18 cellular contexts compared by ENCODE assay signal in genomic region chr7:8285155-8285554, GRCh38. TPM values are rescaled to one million over a fixed set of nuclear protein-coding genes. Genes with fewer than 3 reads are reported as not detected.
DNase-seq lines count a peak whose midpoint lies in the region; ATAC-seq, FAIRE-seq and TF ChIP-seq lines count a peak whose summit lies in the region.
"Had no signal": no experiment of that assay in that cellular context is flagged by ENCODE, and none has a peak within 500 bp of the region (broad histone marks: within the 10 kb centered on the region; RNA-seq: fewer than 3 reads in every experiment).

No MANE protein-coding gene starts in this region.

- H3K27me3 ChIP-seq in heart left ventricle (no peaks in the 10 kb centered on the region), bronchial epithelial cell (ENCODE audit: control insufficient read depth, insufficient read depth, low read length) (no peaks in the 10 kb centered on the region)

- peak overlapping the region; percentile 1 to 90 (median 82) for H3K27ac ChIP-seq in heart left ventricle
- H3K27ac ChIP-seq: HL-60 had no signal

- H3K9me3 ChIP-seq in heart left ventricle = no peaks in the 10 kb centered on the region

- no peak for TF ChIP-seq POLR2A in heart left ventricle (IDR thresholded peaks at IDR 0.05)

- H3K4me3 ChIP-seq in heart left ventricle (no peak overlapping the region), bronchial epithelial cell (ENCODE audit: low read depth, low read length) (no peak overlapping the region)
- H3K4me3 ChIP-seq: GM23338 had no signal

- ATAC-seq in heart left ventricle = no peak
- ATAC-seq: GM23338 had no signal

- FAIRE-seq in bronchial epithelial cell (lab: Jason Lieb, UNC) = no peak
- FAIRE-seq in urothelium cell line (lab: Jason Lieb, UNC) = peak; percentile 87
- FAIRE-seq: A204.1, D721Med, GM12892 had no signal

- H3K36me3 ChIP-seq in heart left ventricle = no peaks in the 10 kb centered on the region
- no peaks in the 10 kb centered on the region for H3K36me3 ChIP-seq in bronchial epithelial cell (ENCODE audit: control insufficient read depth, insufficient read depth, low read length)

- peaks cover 0 to 33% (median 8%) of the 10 kb centered on the region in 12 donors for H3K4me1 ChIP-seq in heart left ventricle

- TF ChIP-seq CTCF in heart left ventricle (IDR thresholded peaks at IDR 0.05) (no peak), bronchial epithelial cell (IDR thresholded peaks at IDR 0.05; ENCODE audit: insufficient read depth, low read length, severe bottlenecking) (no peak)

- DNase-seq in heart left ventricle (no peak), cardiac septum (ENCODE audit: low spot score) (no peak), COR-L47 (lab: John Stamatoyannopoulos, UW) (peak; percentile 12), bronchial epithelial cell (ENCODE audit: low read depth) (peak; percentile 31), urothelium cell line (ENCODE audit: low spot score) (no peak), mucosa of gallbladder (ENCODE audit: low spot score) (no peak)
- DNase-seq in activated T-cell treated with anti-CD3 and anti-CD28 coated beads, Interleukin-2, amount 50 U/mL, for 1 hour = no peak
- DNase-seq: C1 segment of cervical spinal cord; CD4-positive, alpha-beta memory T cell; DMS153; GDM1; H7 had no signal

- intact Hi-C loops in heart left ventricle (cut with DNase I) = loop anchor here in 3 of 10 donors (5.0 to 10.0 kb wide), 3 partner anchors 50 to 690 kb away; no protein-coding TSS in a partner anchor
- intact Hi-C loops in cardiac septum (cut with DNase I) = loop anchor here (10.0 kb wide), 1 partner anchor 600 kb away; no protein-coding TSS in a partner anchor

RNA-seq across cellular contexts. Expression of gene ICA1, which starts 23.2 kb away (rescaled TPM):
- total RNA-seq in heart left ventricle (10 to 100 TPM; 37.5 to 74.4 (median 58.7) TPM), cardiac septum (76.0 TPM), bronchial epithelial cell (10.5 and 14.8 TPM in 2 replicates), mucosa of gallbladder (26.4 TPM)
- 10 to 100 TPM; 23.8 to 28.8 TPM for polyA plus RNA-seq in heart left ventricle
- total RNA-seq: B cell had no signal

Comparison
In these comparisons a context has a peak if more than half of its experiments do, and no peak if none do; other contexts are left out.
1. DNase-seq: peak in COR-L47 (single experiment) and bronchial epithelial cell (single experiment); none in heart left ventricle (0 of 5), cardiac septum (single experiment), urothelium cell line (single experiment), mucosa of gallbladder (single experiment) and activated T-cell treated with anti-CD3 and anti-CD28 coated beads, Interleukin-2, amount 50 U/mL, for 1 hour (single experiment).